Comparison of ENCODE assay signal across 9 cellular contexts in genomic region chr2:64453710-64454315, GRCh38. TPM values are rescaled to one million over a fixed set of nuclear protein-coding genes. Genes with fewer than 3 reads are reported as not detected.
DNase-seq lines count a peak whose midpoint lies in the region; ATAC-seq, FAIRE-seq and TF ChIP-seq lines count a peak whose summit lies in the region.
"Had no signal": no experiment of that assay in that cellular context is flagged by ENCODE, and none has a peak within 500 bp of the region (broad histone marks: within the 10 kb centered on the region; RNA-seq: fewer than 3 reads in every experiment).

TSS of gene LGALSL (plus strand) at chr2:64454162. CDS start at chr2:64454546, 384 bp downstream.

- DNase-seq in AG09309 (ENCODE audit: low read depth) (no peak), GM12892 (ENCODE audit: insufficient read length) (peak; percentile 73), NCI-H510A treated with DMSO at 0.1 percent for 48 hours (lab: John Stamatoyannopoulos, UW) (peak; percentile 84), left ventricle myocardium inferior (peak; percentile 78), posterior cingulate gyrus (peak; percentile 33 to 93 (median 59)), DMS79 treated with DMSO at 0.1 percent for 48 hours (lab: John Stamatoyannopoulos, UW) (no peak)

- H3K27ac ChIP-seq in angular gyrus (ENCODE audit: low read depth, low read length) (peak within 1 kb of the TSS; percentile 85), left ventricle myocardium inferior (replicated peaks) (peak within 1 kb of the TSS; percentile 96)

- peak; percentile 77 for FAIRE-seq in GM12892 (lab: Jason Lieb, UNC)
- FAIRE-seq: TTC549 had no signal

- peaks cover 43% of the 10 kb centered on the region for H3K4me1 ChIP-seq in left ventricle myocardium inferior

- intact Hi-C loops in left ventricle myocardium inferior (cut with micrococcal nuclease) = no loop called here
- intact Hi-C loops in posterior cingulate gyrus (cut with DNase I) = loop anchor here (1.0 kb wide), 1 partner anchor 70 kb away; the partner anchor contains the start of gene AFTPH

- peaks cover 28% of the 10 kb centered on the region for H3K36me3 ChIP-seq in left ventricle myocardium inferior

- H3K4me3 ChIP-seq in AG09309 (ENCODE audit: control insufficient read depth, low read depth, low read length) (peak within 1 kb of the TSS; percentile 55), left ventricle myocardium inferior (peak within 1 kb of the TSS; percentile 87)

- TF ChIP-seq POLR2A in GM12892 (IDR thresholded peaks at IDR 0.05; ENCODE audit: low read depth, low read length) = peak; percentile 31; the same call in 1 of the 2 replicates

- no peaks in the 10 kb centered on the region for H3K27me3 ChIP-seq in left ventricle myocardium inferior (ENCODE audit: low read depth)

- TF ChIP-seq CTCF in AG09309 (IDR thresholded peaks at IDR 0.05; ENCODE audit: control insufficient read depth, insufficient read depth, low read depth, low read length, missing control alignments) (no peak), left ventricle myocardium inferior (IDR thresholded peaks at IDR 0.05; ENCODE audit: borderline replicate concordance) (no peak)

- H3K9me3 ChIP-seq in left ventricle myocardium inferior (replicated peaks) = no peaks in the 10 kb centered on the region

- peak; percentile 56 for ATAC-seq in HG02840 (IDR thresholded peaks at IDR 0.05; ENCODE audit: low FRiP score, unreplicated experiment)

RNA-seq across cellular contexts. Expression of gene LGALSL, which starts in this region (rescaled TPM):
- polyA plus RNA-seq in GM12892 (2012; ENCODE audit: missing spikeins) = 3.6 TPM
- 8.1 TPM for total RNA-seq in left ventricle myocardium inferior

Comparison
In these comparisons a context has a peak if more than half of its experiments do, and no peak if none do; other contexts are left out.
1. DNase-seq: peak in GM12892 (single experiment), NCI-H510A treated with DMSO at 0.1 percent for 48 hours (single experiment), left ventricle myocardium inferior (single experiment) and posterior cingulate gyrus (10 of 10); none in AG09309 (single experiment) and DMS79 treated with DMSO at 0.1 percent for 48 hours (single experiment).